22 cellular contexts compared by ENCODE assay signal in genomic region chr7:107469836-107470416, GRCh38. TPM values are rescaled to one million over a fixed set of nuclear protein-coding genes. Genes with fewer than 3 reads are reported as not detected.
A peak's percentile ranks its signal among the peaks of the same experiment; 100 is the strongest.
DNase-seq lines count a peak whose midpoint lies in the region; TF ChIP-seq lines count a peak whose summit lies in the region.
"Had no signal": no experiment of that assay in that cellular context is flagged by ENCODE, and none has a peak within 500 bp of the region (broad histone marks: within the 10 kb centered on the region; RNA-seq: fewer than 3 reads in every experiment).

Gene GPR22, plus strand, starts transcription at chr7:107470057. Its CDS starts 4,004 bp downstream, at chr7:107474061.

- no peaks in the 10 kb centered on the region for H4K20me1 ChIP-seq in Karpas-422 (ENCODE audit: insufficient read depth, low read depth, low read length)

- H3K27me3 ChIP-seq in Karpas-422 (ENCODE audit: low read length): no peaks in the 10 kb centered on the region
- H3K27me3 ChIP-seq: testis had no signal

- in situ Hi-C loops in SK-MEL-5 (cut with HindIII; ENCODE audit: low pct_unique_long_range_greater_than_20kb, low sequenced_read_pairs): loop anchor here (10.0 kb wide), 2 partner anchors 105 to 405 kb away; no protein-coding TSS in a partner anchor

- H3K9me3 Mint-ChIP-seq in glutamatergic neuron (ENCODE audit: unreplicated experiment): peaks cover 2% of the 10 kb centered on the region
- H3K9me3 Mint-ChIP-seq: activated CD4-positive, alpha-beta memory T cell treated with anti-CD3 and anti-CD28 coated beads, Interleukin-2, amount 10 ng/mL, durations not matched to agents 7 days and 5 days; activated naive CD8-positive, alpha-beta T cell treated with anti-CD3 and anti-CD28 coated beads, Interleukin-2, amount 50 U/mL, for 24 hours; nephron progenitor cell; stimulated activated memory B cell treated with anti-CD40 and anti-IgM and Interleukin-4, amounts not matched to agents 10 μg/mL and 1 μg/mL and 100 μg/mL, for 72 hours had no signal

- DNase-seq in Karpas-422 (no peak), SK-MEL-5 (ENCODE audit: low read depth, low spot score) (peak; percentile 31), glutamatergic neuron (no peak), middle frontal gyrus (ENCODE audit: extremely low spot score, low spot score) (peak; percentile 65), LoVo (ENCODE audit: low spot score) (no peak), NCI-H1092 (lab: John Stamatoyannopoulos, UW) (no peak), NAMALWA (ENCODE audit: low spot score) (no peak)
- DNase-seq in activated naive CD4-positive, alpha-beta T cell treated with Interleukin-2 at 50 U/mL for 16 hours: no peak
- DNase-seq: activated CD4-positive, alpha-beta memory T cell treated with anti-CD3 and anti-CD28 coated beads, Interleukin-2, amount 10 ng/mL, durations not matched to agents 7 days and 5 days; activated effector memory CD4-positive, alpha-beta T cell treated with anti-CD3 and anti-CD28 coated beads, Interleukin-2, amount 50 U/mL, for 16 hours; activated naive CD8-positive, alpha-beta T cell treated with anti-CD3 and anti-CD28 coated beads, Interleukin-2, amount 50 U/mL, for 24 hours; H7; NCI-H1436; NCI-H446; nephron progenitor cell; T-helper 9 cell; testis had no signal

- H3K9ac ChIP-seq in Karpas-422 (ENCODE audit: low read length): no peak within 1 kb of the TSS

- no peaks in the 10 kb centered on the region for H3K9me3 ChIP-seq in Karpas-422 (ENCODE audit: low read length)
- H3K9me3 ChIP-seq: prostate gland, testis had no signal

- H3K79me2 ChIP-seq in Karpas-422 (ENCODE audit: low read length): peaks cover 39% of the 10 kb centered on the region; the same call in 1 of the 2 replicates

- no peak for TF ChIP-seq CTCF in glutamatergic neuron (IDR thresholded peaks at IDR 0.05; ENCODE audit: partially characterized antibody, unreplicated experiment)

- peak within 1 kb of the TSS; percentile 59 for H3K27ac Mint-ChIP-seq in glutamatergic neuron (ENCODE audit: unreplicated experiment)
- H3K27ac Mint-ChIP-seq: activated CD4-positive, alpha-beta memory T cell treated with anti-CD3 and anti-CD28 coated beads, Interleukin-2, amount 10 ng/mL, durations not matched to agents 7 days and 5 days; activated naive CD8-positive, alpha-beta T cell treated with anti-CD3 and anti-CD28 coated beads, Interleukin-2, amount 50 U/mL, for 24 hours; stimulated activated memory B cell treated with anti-CD40 and anti-IgM and Interleukin-4, amounts not matched to agents 10 μg/mL and 1 μg/mL and 100 μg/mL, for 72 hours had no signal

- H3K27me3 Mint-ChIP-seq in glutamatergic neuron (ENCODE audit: unreplicated experiment): peaks cover 1% of the 10 kb centered on the region
- H3K27me3 Mint-ChIP-seq: activated CD4-positive, alpha-beta memory T cell treated with anti-CD3 and anti-CD28 coated beads, Interleukin-2, amount 10 ng/mL, durations not matched to agents 7 days and 5 days; activated naive CD8-positive, alpha-beta T cell treated with anti-CD3 and anti-CD28 coated beads, Interleukin-2, amount 50 U/mL, for 24 hours; stimulated activated memory B cell treated with anti-CD40 and anti-IgM and Interleukin-4, amounts not matched to agents 10 μg/mL and 1 μg/mL and 100 μg/mL, for 72 hours had no signal

- no peaks in the 10 kb centered on the region for H3K9me2 ChIP-seq in Karpas-422 (replicated peaks; ENCODE audit: insufficient read depth, low read length)

- peak within 1 kb of the TSS; percentile 51 for H3K4me3 Mint-ChIP-seq in glutamatergic neuron (ENCODE audit: unreplicated experiment)
- H3K4me3 Mint-ChIP-seq: activated CD4-positive, alpha-beta memory T cell treated with anti-CD3 and anti-CD28 coated beads, Interleukin-2, amount 10 ng/mL, durations not matched to agents 7 days and 5 days; activated naive CD8-positive, alpha-beta T cell treated with anti-CD3 and anti-CD28 coated beads, Interleukin-2, amount 50 U/mL, for 24 hours; nephron progenitor cell; stimulated activated memory B cell treated with anti-CD40 and anti-IgM and Interleukin-4, amounts not matched to agents 10 μg/mL and 1 μg/mL and 100 μg/mL, for 72 hours had no signal

- H3K4me2 ChIP-seq in Karpas-422 (ENCODE audit: low read depth, low read length, poor library complexity, severe bottlenecking): peak within 1 kb of the TSS; percentile 13

- H2AFZ ChIP-seq in Karpas-422 (ENCODE audit: low read length): no peak within 1 kb of the TSS

- H3K4me3 ChIP-seq in Karpas-422 (ENCODE audit: low read length): no peak within 1 kb of the TSS
- H3K4me3 ChIP-seq: prostate gland, skin epidermis, testis had no signal

- H3K4me1 ChIP-seq in Karpas-422 (ENCODE audit: low read length): peaks cover 37% of the 10 kb centered on the region
- H3K4me1 ChIP-seq: prostate gland, testis had no signal

- H3K36me3 ChIP-seq in Karpas-422 (ENCODE audit: insufficient read depth, low read length): no peaks in the 10 kb centered on the region
- H3K36me3 ChIP-seq: prostate gland had no signal

- H3K4me1 Mint-ChIP-seq in glutamatergic neuron (ENCODE audit: low read depth, unreplicated experiment): peaks cover 14% of the 10 kb centered on the region
- H3K4me1 Mint-ChIP-seq: activated CD4-positive, alpha-beta memory T cell treated with anti-CD3 and anti-CD28 coated beads, Interleukin-2, amount 10 ng/mL, durations not matched to agents 7 days and 5 days; activated naive CD8-positive, alpha-beta T cell treated with anti-CD3 and anti-CD28 coated beads, Interleukin-2, amount 50 U/mL, for 24 hours; nephron progenitor cell had no signal

- no peak within 1 kb of the TSS; the same call in 1 of the 2 replicates for H3K27ac ChIP-seq in Karpas-422 (ENCODE audit: low read length)
- H3K27ac ChIP-seq: prostate gland, skin epidermis, testis had no signal

- H3K36me3 Mint-ChIP-seq in glutamatergic neuron (ENCODE audit: unreplicated experiment): no peaks in the 10 kb centered on the region

RNA-seq across cellular contexts. Expression of gene GPR22, which starts in this region (rescaled TPM):
- not detected in 2 replicates for total RNA-seq in Karpas-422 (2014; rRNA removed; shearing (Covaris generic); ENCODE audit: low replicate concordance)
- not detected in 2 replicates for total RNA-seq in SK-MEL-5 (2014; rRNA removed; shearing (Covaris generic))
- not detected in 2 replicates for polyA plus RNA-seq in SK-MEL-5 (2015; cell fraction: cytosol; rRNA removed)
- not detected in 2 replicates for polyA plus RNA-seq in SK-MEL-5 (2015; cell fraction: nucleus; rRNA removed)
- not detected for total RNA-seq in glutamatergic neuron (ENCODE audit: unreplicated experiment)
- total RNA-seq: activated CD4-positive, alpha-beta memory T cell treated with anti-CD3 and anti-CD28 coated beads, Interleukin-2, amount 10 ng/mL, durations not matched to agents 7 days and 5 days; H7; left lobe of liver; M059J; prostate gland; testis had no signal

Comparison
In these comparisons a context has a peak if more than half of its experiments do, and no peak if none do; other contexts are left out.
1. Peak in DNase-seq in SK-MEL-5; RNA of the gene not detected or under 1 TPM.